ENCODE assay signal across 1 cellular context in genomic region chr1:240747907-240748306, GRCh38.
TF ChIP-seq lines count a peak whose summit lies in the region.

No MANE protein-coding gene starts in this region.

TF ChIP-seq in A549, 52 proteins besides CTCF, POLR2A, EP300 and RAD21 (continued from another document):
- TF ChIP-seq, protein P1, sequence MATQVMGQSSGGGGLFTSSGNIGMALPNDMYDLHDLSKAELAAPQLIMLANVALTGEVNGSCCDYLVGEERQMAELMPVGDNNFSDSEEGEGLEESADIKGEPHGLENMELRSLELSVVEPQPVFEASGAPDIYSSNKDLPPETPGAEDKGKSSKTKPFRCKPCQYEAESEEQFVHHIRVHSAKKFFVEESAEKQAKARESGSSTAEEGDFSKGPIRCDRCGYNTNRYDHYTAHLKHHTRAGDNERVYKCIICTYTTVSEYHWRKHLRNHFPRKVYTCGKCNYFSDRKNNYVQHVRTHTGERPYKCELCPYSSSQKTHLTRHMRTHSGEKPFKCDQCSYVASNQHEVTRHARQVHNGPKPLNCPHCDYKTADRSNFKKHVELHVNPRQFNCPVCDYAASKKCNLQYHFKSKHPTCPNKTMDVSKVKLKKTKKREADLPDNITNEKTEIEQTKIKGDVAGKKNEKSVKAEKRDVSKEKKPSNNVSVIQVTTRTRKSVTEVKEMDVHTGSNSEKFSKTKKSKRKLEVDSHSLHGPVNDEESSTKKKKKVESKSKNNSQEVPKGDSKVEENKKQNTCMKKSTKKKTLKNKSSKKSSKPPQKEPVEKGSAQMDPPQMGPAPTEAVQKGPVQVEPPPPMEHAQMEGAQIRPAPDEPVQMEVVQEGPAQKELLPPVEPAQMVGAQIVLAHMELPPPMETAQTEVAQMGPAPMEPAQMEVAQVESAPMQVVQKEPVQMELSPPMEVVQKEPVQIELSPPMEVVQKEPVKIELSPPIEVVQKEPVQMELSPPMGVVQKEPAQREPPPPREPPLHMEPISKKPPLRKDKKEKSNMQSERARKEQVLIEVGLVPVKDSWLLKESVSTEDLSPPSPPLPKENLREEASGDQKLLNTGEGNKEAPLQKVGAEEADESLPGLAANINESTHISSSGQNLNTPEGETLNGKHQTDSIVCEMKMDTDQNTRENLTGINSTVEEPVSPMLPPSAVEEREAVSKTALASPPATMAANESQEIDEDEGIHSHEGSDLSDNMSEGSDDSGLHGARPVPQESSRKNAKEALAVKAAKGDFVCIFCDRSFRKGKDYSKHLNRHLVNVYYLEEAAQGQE (IDR thresholded peaks at IDR 0.05): no peak
- TF ChIP-seq ESRRA (IDR thresholded peaks at IDR 0.05; ENCODE audit: borderline replicate concordance, low read length): no peak
- no peak for TF ChIP-seq RARB (CRISPR knock-in tag; IDR thresholded peaks at IDR 0.05)
- no peak for TF ChIP-seq MAZ (IDR thresholded peaks at IDR 0.05; ENCODE audit: borderline replicate concordance, low read depth, low read length)
- TF ChIP-seq FOSB (CRISPR knock-in tag; IDR thresholded peaks at IDR 0.05): no peak
- no peak for TF ChIP-seq BHLHE40 (IDR thresholded peaks at IDR 0.05; ENCODE audit: low read depth, low read length)
- TF ChIP-seq KDM5A (IDR thresholded peaks at IDR 0.05): no peak
